15 cellular contexts compared by ENCODE assay signal in genomic region chr2:30721668-30722647, GRCh38.
DNase-seq lines count a peak whose midpoint lies in the region; ATAC-seq and TF ChIP-seq lines count a peak whose summit lies in the region.
"Had no signal": no experiment of that assay in that cellular context is flagged by ENCODE, and none has a peak within 500 bp of the region (broad histone marks: within the 10 kb centered on the region; RNA-seq: fewer than 3 reads in every experiment).

No MANE protein-coding gene starts in this region.

- no peak for TF ChIP-seq POLR2A in spleen (IDR thresholded peaks at IDR 0.05)

- H3K4me3 ChIP-seq in spleen, result no peak overlapping the region

- no peaks in the 10 kb centered on the region for H3K4me1 ChIP-seq in spleen
- H3K4me1 ChIP-seq: Caco-2 had no signal

- no peaks in the 10 kb centered on the region for H3K36me3 ChIP-seq in spleen

- DNase-seq in Right ventricle myocardium inferior (ENCODE audit: missing footprints) (peak; percentile 39), cardiac septum (ENCODE audit: low spot score) (no peak), left lobe of liver (ENCODE audit: low spot score) (peak; percentile 47), spleen (peak; percentile 49), nephron progenitor cell (no peak), NCI-H2196 (lab: John Stamatoyannopoulos, UW; ENCODE audit: unreplicated experiment) (no peak)
- DNase-seq: C1 segment of cervical spinal cord, Caco-2, DMS53, H7, MM.1S, NCI-H187 treated with DMSO at 0.1 percent for 48 hours, NCI-H2171 had no signal

- intact Hi-C loops in Right ventricle myocardium inferior (cut with DNase I) (no loop called here), cardiac septum (cut with DNase I) (no loop called here), spleen (cut with DNase I; ENCODE audit: low total_unique reads) (no loop called here)

- no peak overlapping the region for H3K4me3 Mint-ChIP-seq in nephron progenitor cell

- H3K36me3 Mint-ChIP-seq in nephron progenitor cell (ENCODE audit: low read depth), result no peaks in the 10 kb centered on the region

- H3K9me3 Mint-ChIP-seq in nephron progenitor cell, result peaks cover 10% of the 10 kb centered on the region

- TF ChIP-seq CTCF in spleen (IDR thresholded peaks at IDR 0.05 in 8 of 11, conservative IDR thresholded peaks at IDR 0.05 in 3 of 11), result no peak
- TF ChIP-seq CTCF in nephron progenitor cell (IDR thresholded peaks at IDR 0.05), result no peak

- 67 to 84% (median 70%) methylated on average over 6 of the region's 6 CpGs for WGBS in spleen, 5 donors

- H3K27me3 ChIP-seq in spleen (replicated peaks in 1 of 7), result peaks cover 0 to 41% (median 5%) of the 10 kb centered on the region in 7 donors

- ATAC-seq in Right ventricle myocardium inferior (no peak), left lobe of liver (peak; percentile 96), GM19023 (IDR thresholded peaks at IDR 0.05; ENCODE audit: unreplicated experiment) (no peak), HG02610 (IDR thresholded peaks at IDR 0.05; ENCODE audit: unreplicated experiment) (no peak)

- H3K4me1 Mint-ChIP-seq in nephron progenitor cell, result no peaks in the 10 kb centered on the region

- H3K27ac ChIP-seq in spleen, result no peak overlapping the region

- H3K27ac Mint-ChIP-seq in nephron progenitor cell, result no peak overlapping the region

- no peaks in the 10 kb centered on the region for H3K9me3 ChIP-seq in spleen
- H3K9me3 ChIP-seq: Caco-2 had no signal

- H3K27me3 Mint-ChIP-seq in nephron progenitor cell (ENCODE audit: low read depth, poor library complexity), result peaks cover 19% of the 10 kb centered on the region

Comparison
In these comparisons a context has a peak if more than half of its experiments do, and no peak if none do; other contexts are left out.
1. DNase-seq: peak in Right ventricle myocardium inferior (single experiment), left lobe of liver (single experiment) and spleen (single experiment); none in cardiac septum (single experiment), nephron progenitor cell (single experiment) and NCI-H2196 (single experiment).